ENCODE assay signal across 16 cellular contexts in genomic region chr19:30112666-30113065, GRCh38.
DNase-seq lines count a peak whose midpoint lies in the region; ATAC-seq and TF ChIP-seq lines count a peak whose summit lies in the region.
"Had no signal": no experiment of that assay in that cellular context is flagged by ENCODE, and none has a peak within 500 bp of the region (broad histone marks: within the 10 kb centered on the region; RNA-seq: fewer than 3 reads in every experiment).

No MANE protein-coding gene starts in this region.

- 78% methylated on average over 8 of the region's 8 CpGs for WGBS in heart right ventricle, 2 donors

- DNase-seq in left ventricle myocardium superior: peak; percentile 3
- no peak for DNase-seq in heart right ventricle
- peak; percentile 42 for DNase-seq in posterior vena cava (ENCODE audit: low spot score)
- DNase-seq in NCI-H1930 (lab: John Stamatoyannopoulos, UW): no peak
- DNase-seq in amygdala (lab: John Stamatoyannopoulos, UW): no peak
- DNase-seq: AML-193; Caco-2; Calu3; CD4-positive, alpha-beta T cell; CD8-positive, alpha-beta T cell; DMS79 treated with DMSO at 0.1 percent for 48 hours; GF-D8 had no signal

- no peaks in the 10 kb centered on the region for H3K36me3 ChIP-seq in heart right ventricle
- H3K36me3 ChIP-seq: BLaER1 treated with 17β-estradiol and CSF1 and Interleukin-3, amounts not matched to agents 10 nM and 100 nM had no signal

- TF ChIP-seq CTCF in heart right ventricle (IDR thresholded peaks at IDR 0.05): no peak

- no peak overlapping the region for H3K4me3 ChIP-seq in heart right ventricle
- H3K4me3 ChIP-seq: A549; BLaER1 treated with 17β-estradiol and CSF1 and Interleukin-3, amounts not matched to agents 10 nM and 100 nM had no signal

- H3K4me1 ChIP-seq in heart right ventricle: no peaks in the 10 kb centered on the region
- H3K4me1 ChIP-seq: A549; BLaER1 treated with 17β-estradiol and CSF1 and Interleukin-3, amounts not matched to agents 10 nM and 100 nM; Caco-2 had no signal

- H3K27ac ChIP-seq in heart right ventricle: no peak overlapping the region
- H3K27ac ChIP-seq: 22Rv1; A549; BLaER1 treated with 17β-estradiol and CSF1 and Interleukin-3, amounts not matched to agents 10 nM and 100 nM; C4-2B had no signal

- intact Hi-C loops in left ventricle myocardium superior (cut with micrococcal nuclease) (no loop called here), heart right ventricle (cut with DNase I) (no loop called here), posterior vena cava (cut with DNase I) (no loop called here)

- ATAC-seq in left ventricle myocardium superior: no peak
- no peak for ATAC-seq in heart right ventricle
- ATAC-seq: CD8-positive, alpha-beta T cell had no signal

- no peaks in the 10 kb centered on the region for H3K9me3 ChIP-seq in heart right ventricle
- H3K9me3 ChIP-seq: A549; BLaER1 treated with 17β-estradiol and CSF1 and Interleukin-3, amounts not matched to agents 10 nM and 100 nM; Caco-2 had no signal

- peaks cover 0 to 29% (median 15%) of the 10 kb centered on the region in 7 donors for H3K27me3 ChIP-seq in heart right ventricle
- H3K27me3 ChIP-seq: BLaER1 treated with 17β-estradiol and CSF1 and Interleukin-3, amounts not matched to agents 10 nM and 100 nM had no signal

Comparison
In these comparisons a context has a peak if more than half of its experiments do, and no peak if none do; other contexts are left out.
1. DNase-seq: peak in left ventricle myocardium superior (single experiment) and posterior vena cava (single experiment); none in heart right ventricle (0 of 2), NCI-H1930 (0 of 2) and amygdala (0 of 56).